10 cellular contexts compared by ENCODE assay signal in genomic region chr22:44496844-44497217, GRCh38. TPM values are rescaled to one million over a fixed set of nuclear protein-coding genes. Genes with fewer than 3 reads are reported as not detected.
DNase-seq lines count a peak whose midpoint lies in the region; ATAC-seq and TF ChIP-seq lines count a peak whose summit lies in the region.
"Had no signal": no experiment of that assay in that cellular context is flagged by ENCODE, and none has a peak within 500 bp of the region (broad histone marks: within the 10 kb centered on the region; RNA-seq: fewer than 3 reads in every experiment).

No MANE protein-coding gene starts in this region.

- H3K4me1 ChIP-seq in left ventricle myocardium inferior (peaks cover 41% of the 10 kb centered on the region), heart left ventricle (peaks cover 0 to 40% (median 12%) of the 10 kb centered on the region in 12 donors), adipocyte (ENCODE audit: control insufficient read depth, insufficient read depth, low read length) (peaks cover 8% of the 10 kb centered on the region), lower lobe of right lung (peaks cover 7% of the 10 kb centered on the region), vagina (peaks cover 23% of the 10 kb centered on the region), aorta (ENCODE audit: control insufficient read depth in 1 of 2, insufficient read depth in 2 of 2, low read length in 2 of 2) (no peaks in the 10 kb centered on the region)

- WGBS in heart left ventricle, 4 donors, result 97 to 98% (median 97%) methylated on average over 15 to 22 of the region's 22 CpGs
- 98% methylated on average over 22 of the region's 22 CpGs for WGBS in aorta, 2 donors

- no peak for ATAC-seq in heart left ventricle
- ATAC-seq in lower lobe of right lung, result no peak
- no peak for ATAC-seq in GM21423 (IDR thresholded peaks at IDR 0.05; ENCODE audit: unreplicated experiment)
- ATAC-seq in aorta (ENCODE audit: low FRiP score), result no peak

- TF ChIP-seq CTCF in left ventricle myocardium inferior (IDR thresholded peaks at IDR 0.05; ENCODE audit: borderline replicate concordance), result no peak
- no peak for TF ChIP-seq CTCF in heart left ventricle (IDR thresholded peaks at IDR 0.05)
- TF ChIP-seq CTCF in lower lobe of right lung (IDR thresholded peaks at IDR 0.05), result no peak
- TF ChIP-seq CTCF in vagina (IDR thresholded peaks at IDR 0.05), result no peak

- H3K27ac ChIP-seq in left ventricle myocardium inferior (replicated peaks), result no peak overlapping the region
- H3K27ac ChIP-seq in heart left ventricle, result peak overlapping the region in 1 of 12 donors; percentile 86
- H3K27ac ChIP-seq in lower lobe of right lung, result peak overlapping the region; percentile 81
- peak overlapping the region; percentile 84 for H3K27ac ChIP-seq in vagina
- no peak overlapping the region for H3K27ac ChIP-seq in aorta (ENCODE audit: low read depth in 1 of 2, low read length in 2 of 2)

- TF ChIP-seq POLR2A in heart left ventricle (IDR thresholded peaks at IDR 0.05) (no peak), vagina (IDR thresholded peaks at IDR 0.05) (no peak)

- no peak overlapping the region for H3K9ac ChIP-seq in adipocyte (ENCODE audit: low read length)

- intact Hi-C loops in left ventricle myocardium inferior (cut with micrococcal nuclease), result no loop called here
- intact Hi-C loops in heart left ventricle (cut with DNase I), result loop anchor here in 2 of 10 donors (5.0 to 10.0 kb wide), 3 partner anchors 78 to 135 kb away; no protein-coding TSS in a partner anchor
- intact Hi-C loops in lower lobe of right lung (cut with DNase I), result no loop called here
- intact Hi-C loops in vagina (cut with DNase I), result no loop called here
- intact Hi-C loops in aorta (cut with DNase I), result loop anchor here in 1 of 2 donors (2.0 to 5.0 kb wide), 2 partner anchors 50 to 132 kb away; no protein-coding TSS in a partner anchor

- DNase-seq in left ventricle myocardium inferior (no peak), heart left ventricle (no peak), adipocyte (ENCODE audit: low read depth) (no peak), lower lobe of right lung (peak; percentile 50), vagina (ENCODE audit: extremely low spot score in 2 of 2) (no peak), aorta (no peak), SIG-M5 (lab: John Stamatoyannopoulos, UW) (no peak)
- DNase-seq: DMS79; stimulated activated CD8-positive, alpha-beta memory T cell treated with anti-CD3 and anti-CD28 coated beads, Interleukin-4, amount 100 ng/mL, for 48 hours had no signal

- H3K9me3 ChIP-seq in left ventricle myocardium inferior (replicated peaks) (no peaks in the 10 kb centered on the region), heart left ventricle (peaks cover 0 to 3% (median 0%) of the 10 kb centered on the region in 12 donors), adipocyte (ENCODE audit: control insufficient read depth, low read length) (no peaks in the 10 kb centered on the region), lower lobe of right lung (no peaks in the 10 kb centered on the region), vagina (no peaks in the 10 kb centered on the region), aorta (ENCODE audit: control insufficient read depth, low read length) (peaks cover 1% of the 10 kb centered on the region)

- peak overlapping the region; percentile 96 for H3K4me3 ChIP-seq in left ventricle myocardium inferior
- peak overlapping the region in 6 of 12 donors; percentile 59 to 99 (median 94) for H3K4me3 ChIP-seq in heart left ventricle
- H3K4me3 ChIP-seq in adipocyte (ENCODE audit: low read length), result peak overlapping the region; percentile 88
- peak overlapping the region; percentile 70 for H3K4me3 ChIP-seq in lower lobe of right lung
- H3K4me3 ChIP-seq in vagina, result peak overlapping the region; percentile 87 to 98
- H3K4me3 ChIP-seq in aorta (ENCODE audit: low read length in 2 of 2), result no peak overlapping the region

- H3K27me3 ChIP-seq in left ventricle myocardium inferior (ENCODE audit: low read depth) (no peaks in the 10 kb centered on the region), heart left ventricle (no peaks in the 10 kb centered on the region), adipocyte (replicated peaks; ENCODE audit: control insufficient read depth, insufficient read depth, low read length) (no peaks in the 10 kb centered on the region), lower lobe of right lung (ENCODE audit: low read depth) (no peaks in the 10 kb centered on the region), vagina (no peaks in the 10 kb centered on the region), aorta (ENCODE audit: control insufficient read depth in 1 of 2, insufficient read depth in 2 of 2, low read length in 1 of 2) (no peaks in the 10 kb centered on the region)

- peaks cover 23% of the 10 kb centered on the region for H3K36me3 ChIP-seq in left ventricle myocardium inferior
- peaks cover 0 to 14% (median 0%) of the 10 kb centered on the region in 9 donors for H3K36me3 ChIP-seq in heart left ventricle
- peaks cover 4% of the 10 kb centered on the region for H3K36me3 ChIP-seq in adipocyte (ENCODE audit: control insufficient read depth, insufficient read depth, low read length, severe bottlenecking)
- H3K36me3 ChIP-seq in lower lobe of right lung, result no peaks in the 10 kb centered on the region
- peaks cover 0 to 9% of the 10 kb centered on the region in 2 donors for H3K36me3 ChIP-seq in vagina
- no peaks in the 10 kb centered on the region for H3K36me3 ChIP-seq in aorta (ENCODE audit: control insufficient read depth in 1 of 2, insufficient read depth in 2 of 2, low read length in 1 of 2)

RNA-seq across cellular contexts. Expression of gene RTL6, which starts 1.2 kb away (rescaled TPM):
- total RNA-seq in left ventricle myocardium inferior (25.0 TPM), heart left ventricle (10 to 100 TPM; 23.2 to 34.8 (median 27.0) TPM), lower lobe of right lung (15.4 TPM), vagina (11.0 TPM), aorta (10 to 100 TPM; 15.3 to 17.0 TPM)
- polyA plus RNA-seq in heart left ventricle (10 to 100 TPM in 1 of 2 donors, 1 to 10 TPM in 1; 4.2 to 44.0 TPM), aorta (1 to 10 TPM; 7.5 to 8.4 TPM)

Comparison
In these comparisons a context has a peak if more than half of its experiments do, and no peak if none do; other contexts are left out.
1. H3K27ac ChIP-seq: peak in lower lobe of right lung (single experiment) and vagina (single experiment); none in left ventricle myocardium inferior (single experiment) and aorta (0 of 2).
2. H3K4me3 ChIP-seq: peak in left ventricle myocardium inferior (single experiment), adipocyte (single experiment), lower lobe of right lung (single experiment) and vagina (2 of 2); none in aorta (0 of 2).